Comparison of ENCODE assay signal across 12 cellular contexts in genomic region chr5:172776235-172776594, GRCh38. TPM values are rescaled to one million over a fixed set of nuclear protein-coding genes. Genes with fewer than 3 reads are reported as not detected.
DNase-seq lines count a peak whose midpoint lies in the region; ATAC-seq and TF ChIP-seq lines count a peak whose summit lies in the region.
"Had no signal": no experiment of that assay in that cellular context is flagged by ENCODE, and none has a peak within 500 bp of the region (broad histone marks: within the 10 kb centered on the region; RNA-seq: fewer than 3 reads in every experiment).

No MANE protein-coding gene starts in this region.

- H3K36me3 ChIP-seq in RWPE2 (ENCODE audit: low read depth), result no peaks in the 10 kb centered on the region
- no peaks in the 10 kb centered on the region for H3K36me3 ChIP-seq in esophagus squamous epithelium
- H3K36me3 ChIP-seq in rectal smooth muscle tissue (ENCODE audit: control insufficient read depth, insufficient read depth, low read length), result no peaks in the 10 kb centered on the region
- no peaks in the 10 kb centered on the region for H3K36me3 ChIP-seq in GM23338 (ENCODE audit: insufficient read depth)

- ATAC-seq in RWPE2 (ENCODE audit: low read depth), result no peak
- ATAC-seq in GM23338, result no peak
- no peak for ATAC-seq in HG02840 (IDR thresholded peaks at IDR 0.05; ENCODE audit: low FRiP score, unreplicated experiment)
- ATAC-seq in GM18909 (IDR thresholded peaks at IDR 0.05; ENCODE audit: poor library complexity, unreplicated experiment), result no peak
- ATAC-seq: activated T-cell treated with anti-CD3 and anti-CD28 coated beads, Interleukin-2, amount 50 U/mL, for 72 hours had no signal

- H3K36me3 Mint-ChIP-seq in GM23338 (ENCODE audit: low read depth), result no peaks in the 10 kb centered on the region
- no peaks in the 10 kb centered on the region for H3K36me3 Mint-ChIP-seq in activated naive CD4-positive, alpha-beta T cell treated with anti-CD3 and anti-CD28 coated beads, Interleukin-2, amount 10 ng/mL, durations not matched to agents 7 days and 5 days

- H3K4me3 ChIP-seq in RWPE2 (ENCODE audit: severe bottlenecking), result no peak overlapping the region
- H3K4me3 ChIP-seq in esophagus squamous epithelium, result no peak overlapping the region
- H3K4me3 ChIP-seq in rectal smooth muscle tissue (ENCODE audit: low read length), result no peak overlapping the region
- no peak overlapping the region for H3K4me3 ChIP-seq in GM23338

- H3K4me2 ChIP-seq in GM23338, result no peak overlapping the region

- TF ChIP-seq CTCF in RWPE2 (IDR thresholded peaks at IDR 0.05; ENCODE audit: poor library complexity, severe bottlenecking), result no peak
- no peak for TF ChIP-seq CTCF in esophagus squamous epithelium (IDR thresholded peaks at IDR 0.05)
- no peak for TF ChIP-seq CTCF in GM23338 (conservative IDR thresholded peaks at IDR 0.05; ENCODE audit: low read depth in 2 of 2)

- H3K4me1 ChIP-seq in RWPE2 (ENCODE audit: insufficient read depth, poor library complexity, severe bottlenecking) (peaks cover 63% of the 10 kb centered on the region), esophagus squamous epithelium (peaks cover 55 to 82% (median 62%) of the 10 kb centered on the region in 3 donors), rectal smooth muscle tissue (ENCODE audit: control insufficient read depth, insufficient read depth, low read length) (peaks cover 20% of the 10 kb centered on the region), GM23338 (ENCODE audit: insufficient read depth) (peaks cover 7% of the 10 kb centered on the region)

- H4K20me1 ChIP-seq in GM23338 (replicated peaks; ENCODE audit: insufficient read depth), result no peaks in the 10 kb centered on the region

- H3K9ac ChIP-seq in rectal smooth muscle tissue (ENCODE audit: low read length), result no peak overlapping the region

- no peak for TF ChIP-seq POLR2A in esophagus squamous epithelium (IDR thresholded peaks at IDR 0.05)

- DNase-seq in CD1c-positive myeloid dendritic cell (ENCODE audit: extremely low spot score), result peak; percentile 34
- DNase-seq in RWPE2 (ENCODE audit: low spot score), result no peak
- no peak for DNase-seq in esophagus squamous epithelium (lab: John Stamatoyannopoulos, UW)
- no peak for DNase-seq in GM23338 (ENCODE audit: low spot score)
- DNase-seq in activated naive CD4-positive, alpha-beta T cell treated with anti-CD3 and anti-CD28 coated beads, Interleukin-2, amount 10 ng/mL, durations not matched to agents 7 days and 5 days, result no peak
- DNase-seq: activated T-cell treated with anti-CD3 and anti-CD28 coated beads, Interleukin-2, amount 50 U/mL, for 72 hours; NCI-H1105 treated with DMSO at 0.1 percent for 48 hours; NCI-H524; nephron progenitor cell had no signal

- H3K9me3 ChIP-seq in RWPE2 (ENCODE audit: severe bottlenecking) (no peaks in the 10 kb centered on the region), esophagus squamous epithelium (no peaks in the 10 kb centered on the region)

- no peaks in the 10 kb centered on the region; the same call in 2 of the 3 replicates for H3K9me3 Mint-ChIP-seq in GM23338
- no peaks in the 10 kb centered on the region for H3K9me3 Mint-ChIP-seq in activated naive CD4-positive, alpha-beta T cell treated with anti-CD3 and anti-CD28 coated beads, Interleukin-2, amount 10 ng/mL, durations not matched to agents 7 days and 5 days
- H3K9me3 Mint-ChIP-seq: nephron progenitor cell had no signal

- whole genome bisulfite sequencing in esophagus squamous epithelium, 2 donors, result 81 to 82% methylated on average over 2 of the region's 2 CpGs

- peaks cover 3% of the 10 kb centered on the region; the same call in 1 of the 2 replicates for H3F3A ChIP-seq in GM23338 (replicated peaks; ENCODE audit: low read depth)

- H3K79me2 ChIP-seq in GM23338 (replicated peaks; ENCODE audit: insufficient read depth), result no peaks in the 10 kb centered on the region

- CTCF ChIA-PET in activated naive CD4-positive, alpha-beta T cell treated with anti-CD3 and anti-CD28 coated beads, Interleukin-2, amount 10 ng/mL, durations not matched to agents 7 days and 5 days (lab: Charles Lee), result interaction anchor here (0.7 to 1.4 kb wide), 3 partner anchors 14 to 61 kb away, joined by 3 to 4 read pairs (median 3); no protein-coding TSS in a partner anchor

- H3K27me3 ChIP-seq in RWPE2 (ENCODE audit: insufficient read depth, poor library complexity, severe bottlenecking), result no peaks in the 10 kb centered on the region
- no peaks in the 10 kb centered on the region for H3K27me3 ChIP-seq in esophagus squamous epithelium
- H3K27me3 ChIP-seq in rectal smooth muscle tissue (ENCODE audit: control insufficient read depth, insufficient read depth, low read length), result no peaks in the 10 kb centered on the region
- H3K27me3 ChIP-seq in GM23338 (ENCODE audit: insufficient read depth), result peaks cover 29% of the 10 kb centered on the region

- peaks cover 4% of the 10 kb centered on the region; the same call in 1 of the 3 replicates for H3K4me1 Mint-ChIP-seq in GM23338
- H3K4me1 Mint-ChIP-seq in activated naive CD4-positive, alpha-beta T cell treated with anti-CD3 and anti-CD28 coated beads, Interleukin-2, amount 10 ng/mL, durations not matched to agents 7 days and 5 days, result peaks cover 59% of the 10 kb centered on the region

- intact Hi-C loops in esophagus squamous epithelium (cut with DNase I), result loop anchor here (10.0 kb wide), 2 partner anchors 89 to 129 kb away; no protein-coding TSS in a partner anchor

- no peaks in the 10 kb centered on the region for H3K9me2 ChIP-seq in GM23338 (ENCODE audit: insufficient read depth)

- no peak overlapping the region for H3K4me3 Mint-ChIP-seq in GM23338
- H3K4me3 Mint-ChIP-seq in activated naive CD4-positive, alpha-beta T cell treated with anti-CD3 and anti-CD28 coated beads, Interleukin-2, amount 10 ng/mL, durations not matched to agents 7 days and 5 days, result no peak overlapping the region
- H3K4me3 Mint-ChIP-seq: nephron progenitor cell had no signal

- peak overlapping the region; percentile 95 for H3K27ac ChIP-seq in RWPE2 (ENCODE audit: poor library complexity, severe bottlenecking)
- H3K27ac ChIP-seq in esophagus squamous epithelium, result peak overlapping the region; percentile 96 to 100 (median 99)
- H3K27ac ChIP-seq in rectal smooth muscle tissue (ENCODE audit: low read depth, low read length), result peak overlapping the region; percentile 38
- no peak overlapping the region for H3K27ac ChIP-seq in GM23338 (ENCODE audit: low read depth)

- peaks cover 26% of the 10 kb centered on the region for H3K27me3 Mint-ChIP-seq in GM23338 (ENCODE audit: insufficient read depth, low read depth, poor library complexity)
- H3K27me3 Mint-ChIP-seq in activated naive CD4-positive, alpha-beta T cell treated with anti-CD3 and anti-CD28 coated beads, Interleukin-2, amount 10 ng/mL, durations not matched to agents 7 days and 5 days, result no peaks in the 10 kb centered on the region

- H3K27ac Mint-ChIP-seq in GM23338, result no peak overlapping the region
- H3K27ac Mint-ChIP-seq in activated naive CD4-positive, alpha-beta T cell treated with anti-CD3 and anti-CD28 coated beads, Interleukin-2, amount 10 ng/mL, durations not matched to agents 7 days and 5 days, result no peak overlapping the region
- H3K27ac Mint-ChIP-seq: nephron progenitor cell had no signal

- H2AFZ ChIP-seq in GM23338, result no peak overlapping the region

TF ChIP-seq in GM23338, 12 proteins besides CTCF, POLR2A, EP300 and RAD21 (continues in another document):
- no peak for TF ChIP-seq JUNB (IDR thresholded peaks at IDR 0.05; ENCODE audit: unreplicated experiment)

RNA-seq across cellular contexts. Expression of gene DUSP1, which starts 5.2 kb away (rescaled TPM):
- 100 to 1,000 TPM; 222 to 415 (median 252) TPM for total RNA-seq in esophagus squamous epithelium
- total RNA-seq in GM23338 (2014; rRNA removed; shearing (Covaris generic)), result 12.8 and 17.2 TPM in 2 replicates
- 8.7 and 9.7 TPM in 2 replicates for polyA plus RNA-seq in GM23338 (2016; fragmentation: Nextera tagmentation; extraction: Ambion mirVana)

RNA-seq across cellular contexts. Expression of gene ERGIC1, which starts 57.8 kb away (rescaled TPM):
- 10 to 100 TPM; 50.9 to 83.0 (median 65.5) TPM for total RNA-seq in esophagus squamous epithelium
- 92.2 and 99.9 TPM in 2 replicates for total RNA-seq in GM23338 (2014; rRNA removed; shearing (Covaris generic))
- polyA plus RNA-seq in GM23338 (2016; fragmentation: Nextera tagmentation; extraction: Ambion mirVana), result 21.2 and 25.2 TPM in 2 replicates

Comparison
In these comparisons a context has a peak if more than half of its experiments do, and no peak if none do; other contexts are left out.
1. RNA of gene DUSP1, which starts 5.2 kb away (total RNA-seq): 222 to 415 TPM in esophagus squamous epithelium; 12.8 to 17.2 TPM in GM23338; every median in the first group is over 10 times any median in the second.